ENCODE assay signal across 28 cellular contexts in the genomic region with DNA sequence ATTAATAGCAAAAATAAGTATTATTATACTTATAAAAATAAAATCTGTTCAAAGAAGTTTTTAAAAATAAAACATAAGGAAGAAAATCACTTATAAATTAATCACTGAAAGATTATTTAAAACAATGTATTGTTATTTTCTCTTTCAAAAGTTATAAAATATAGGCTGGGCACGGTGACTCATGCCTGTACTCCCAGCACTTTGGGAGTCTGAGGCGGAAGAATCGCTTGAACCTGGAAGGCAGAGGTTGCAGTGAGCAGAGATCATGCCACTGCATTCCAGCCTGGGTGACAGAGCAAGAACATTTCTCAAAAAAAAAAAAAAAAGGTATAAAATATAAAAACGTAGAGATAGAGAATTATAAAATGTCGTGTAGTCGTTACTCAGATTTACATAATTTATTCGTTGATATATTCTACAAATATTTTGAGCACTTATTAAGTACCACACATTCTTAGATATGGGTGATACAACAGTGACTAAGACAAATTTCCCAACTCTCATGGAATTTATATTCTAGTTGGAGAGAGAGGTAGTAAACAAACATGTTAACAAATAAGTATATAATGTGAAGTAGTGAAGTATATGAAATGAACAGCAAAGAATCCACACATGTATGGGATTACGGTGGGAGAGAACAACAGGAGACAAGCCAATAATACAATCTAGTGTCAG.
"Had no signal": no experiment of that assay in that cellular context is flagged by ENCODE, and none has a peak within 500 bp of the region (broad histone marks: within the 10 kb centered on the region; RNA-seq: fewer than 3 reads in every experiment).

No MANE protein-coding gene starts in this region.

- H3K4me3 ChIP-seq: ovary, psoas muscle, right lobe of liver, sigmoid colon, stomach, thoracic aorta, thyroid gland, tibial nerve, upper lobe of left lung, vagina had no signal

- H3K79me2 ChIP-seq: parathyroid adenoma had no signal

- H3K27ac Mint-ChIP-seq: natural killer cell treated with Interleukin-12 subunit alpha and Interleukin-12 subunit beta and Interleukin-15 and Interleukin-18, amount 100 ng/mL, for 72 hours; nephron progenitor cell; progenitor cell of endocrine pancreas; stimulated activated effector memory CD8-positive, alpha-beta T cell treated with anti-CD3 and anti-CD28 coated beads, Interleukin-12 subunit alpha, Interleukin-12 subunit beta, amount 100 ng/mL, for 72 hours; stimulated activated naive B cell treated with anti-CD40 and anti-IgM and Interleukin-4, amounts not matched to agents 10 μg/mL and 1 μg/mL and 100 μg/mL, for 72 hours; stimulated activated naive CD8-positive, alpha-beta T cell treated with anti-CD3 and anti-CD28 coated beads, Interleukin-15, Interleukin-2, amounts not matched to agents 100 ng/mL and 50 ng/mL, for 24 hours had no signal

- H3K9me3 ChIP-seq: neutrophil, ovary, psoas muscle, right lobe of liver, sigmoid colon, stomach, thoracic aorta, thyroid gland, tibial nerve, upper lobe of left lung, vagina had no signal

- H3K36me3 ChIP-seq: neutrophil, ovary, right lobe of liver, sigmoid colon, stomach, thoracic aorta, thyroid gland, tibial nerve, upper lobe of left lung, vagina had no signal

- ATAC-seq: natural killer cell treated with Interleukin-12 subunit alpha and Interleukin-12 subunit beta and Interleukin-15 and Interleukin-18, amount 100 ng/mL, for 72 hours; psoas muscle; right cardiac atrium; right lobe of liver; stimulated activated effector memory CD8-positive, alpha-beta T cell treated with anti-CD3 and anti-CD28 coated beads, Interleukin-12 subunit alpha, Interleukin-12 subunit beta, amount 100 ng/mL, for 72 hours; stimulated activated naive B cell treated with anti-CD40 and anti-IgM and Interleukin-4, amounts not matched to agents 10 μg/mL and 1 μg/mL and 100 μg/mL, for 72 hours had no signal

- DNase-seq: nephron progenitor cell; nucleus accumbens; ovary; posterior cingulate gyrus; psoas muscle; right cardiac atrium; right lobe of liver; sigmoid colon; small intestine; stimulated activated CD4-positive, alpha-beta T cell treated with anti-CD3 and anti-CD28 coated beads, Interleukin-15, amount 100 ng/mL, for 24 hours; stimulated activated CD4-positive, alpha-beta T cell treated with anti-CD3 and anti-CD28 coated beads, Interleukin-2, amount 100 ng/mL, for 24 hours; stimulated activated CD4-positive, alpha-beta T cell treated with anti-CD3 and anti-CD28 coated beads, Interleukin-2, amount 100 ng/mL, for 48 hours; stimulated activated CD4-positive, alpha-beta T cell treated with anti-CD3 and anti-CD28 coated beads, Interleukin-4, amount 100 ng/mL, for 24 hours; stimulated activated naive B cell treated with anti-CD40 and anti-IgM and Interleukin-4, amounts not matched to agents 10 μg/mL and 1 μg/mL and 100 μg/mL, for 72 hours; stimulated activated naive CD4-positive, alpha-beta T cell treated with Interleukin-2 at 50 U/mL for 16 hours; stomach; thyroid gland; upper lobe of left lung had no signal

- H3K4me3 Mint-ChIP-seq: natural killer cell treated with Interleukin-12 subunit alpha and Interleukin-12 subunit beta and Interleukin-15 and Interleukin-18, amount 100 ng/mL, for 72 hours; nephron progenitor cell; neural crest cell; stimulated activated effector memory CD8-positive, alpha-beta T cell treated with anti-CD3 and anti-CD28 coated beads, Interleukin-12 subunit alpha, Interleukin-12 subunit beta, amount 100 ng/mL, for 72 hours; stimulated activated naive B cell treated with anti-CD40 and anti-IgM and Interleukin-4, amounts not matched to agents 10 μg/mL and 1 μg/mL and 100 μg/mL, for 72 hours; stimulated activated naive CD8-positive, alpha-beta T cell treated with anti-CD3 and anti-CD28 coated beads, Interleukin-15, Interleukin-2, amounts not matched to agents 100 ng/mL and 50 ng/mL, for 24 hours had no signal

- H3K36me3 Mint-ChIP-seq: natural killer cell treated with Interleukin-12 subunit alpha and Interleukin-12 subunit beta and Interleukin-15 and Interleukin-18, amount 100 ng/mL, for 72 hours; stimulated activated effector memory CD8-positive, alpha-beta T cell treated with anti-CD3 and anti-CD28 coated beads, Interleukin-12 subunit alpha, Interleukin-12 subunit beta, amount 100 ng/mL, for 72 hours; stimulated activated naive B cell treated with anti-CD40 and anti-IgM and Interleukin-4, amounts not matched to agents 10 μg/mL and 1 μg/mL and 100 μg/mL, for 72 hours had no signal

- H3K4me1 ChIP-seq: parathyroid adenoma, psoas muscle, right lobe of liver, sigmoid colon, stomach, thyroid gland, upper lobe of left lung, vagina had no signal

- H3K27ac ChIP-seq: neutrophil, ovary, parathyroid adenoma, psoas muscle, right lobe of liver, sigmoid colon, stomach, thoracic aorta, thyroid gland, tibial nerve, upper lobe of left lung, vagina had no signal

- H3K27me3 Mint-ChIP-seq: natural killer cell treated with Interleukin-12 subunit alpha and Interleukin-12 subunit beta and Interleukin-15 and Interleukin-18, amount 100 ng/mL, for 72 hours; progenitor cell of endocrine pancreas; stimulated activated naive B cell treated with anti-CD40 and anti-IgM and Interleukin-4, amounts not matched to agents 10 μg/mL and 1 μg/mL and 100 μg/mL, for 72 hours; stimulated activated naive CD8-positive, alpha-beta T cell treated with anti-CD3 and anti-CD28 coated beads, Interleukin-15, Interleukin-2, amounts not matched to agents 100 ng/mL and 50 ng/mL, for 24 hours had no signal

- H3K27me3 ChIP-seq: neutrophil, ovary, right lobe of liver, sigmoid colon, stomach, thyroid gland, tibial nerve, upper lobe of left lung, vagina had no signal

- H3K4me1 Mint-ChIP-seq: nephron progenitor cell; neural crest cell; stimulated activated effector memory CD8-positive, alpha-beta T cell treated with anti-CD3 and anti-CD28 coated beads, Interleukin-12 subunit alpha, Interleukin-12 subunit beta, amount 100 ng/mL, for 72 hours; stimulated activated naive B cell treated with anti-CD40 and anti-IgM and Interleukin-4, amounts not matched to agents 10 μg/mL and 1 μg/mL and 100 μg/mL, for 72 hours had no signal

- H2AFZ ChIP-seq: parathyroid adenoma had no signal

- H3K9me3 Mint-ChIP-seq: nephron progenitor cell; neural crest cell; stimulated activated naive B cell treated with anti-CD40 and anti-IgM and Interleukin-4, amounts not matched to agents 10 μg/mL and 1 μg/mL and 100 μg/mL, for 72 hours had no signal
